In the genomic region with DNA sequence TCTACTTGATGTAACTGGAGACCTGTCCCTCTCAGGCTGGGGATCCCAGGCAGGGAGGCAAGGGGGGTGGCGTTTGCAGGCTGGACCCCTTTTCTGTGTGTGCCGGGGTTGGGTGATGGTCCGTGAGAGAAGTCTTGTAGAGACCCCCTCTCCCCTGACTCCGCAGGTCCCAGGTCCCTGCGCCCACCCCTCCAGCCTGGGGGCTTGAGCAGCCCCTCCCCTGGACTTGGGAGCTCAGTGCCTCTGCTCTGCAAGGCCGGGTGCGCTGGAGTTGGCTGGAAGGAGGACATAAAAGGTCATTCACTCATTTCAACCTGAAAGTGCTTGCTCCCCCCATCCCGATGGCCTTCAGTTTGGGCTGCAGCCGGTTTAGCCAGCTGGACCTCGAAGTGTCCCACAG, we compare ENCODE assay signal across 32 cellular contexts.
"Had no signal": no experiment of that assay in that cellular context is flagged by ENCODE, and none has a peak within 500 bp of the region (broad histone marks: within the 10 kb centered on the region; RNA-seq: fewer than 3 reads in every experiment).

No MANE protein-coding gene starts in this region.

- H3K27ac Mint-ChIP-seq: activated CD4-positive, alpha-beta T cell treated with anti-CD3 and anti-CD28 coated beads, Interleukin-2, amount 10 ng/mL, durations not matched to agents 24 days and 14 days; activated CD8-positive, alpha-beta T cell treated with anti-CD3 and anti-CD28 coated beads for 36 hours; activated naive CD8-positive, alpha-beta T cell treated with anti-CD3 and anti-CD28 coated beads for 36 hours; activated T-cell treated with anti-CD3 and anti-CD28 coated beads, Interleukin-2, amount 50 U/mL, for 72 hours; activated T-helper 17 cell treated with anti-CD3 and anti-CD28 coated beads, Interleukin-2, amount 50 U/mL, for 72 hours; T-helper 1 cell treated with Interleukin-12 subunit alpha and Interleukin-12 subunit beta and Interleukin-4 antibody, amounts not matched to agents 30 μg/mL and 1 μg/mL, for 36 hours; T-helper 2 cell treated with Interferon-gamma antibody and Interleukin-4, amounts not matched to agents 5 μg/mL and 100 μg/mL, for 36 hours had no signal

- H3K9me3 ChIP-seq: Peyer's patch, SJSA1, SK-N-SH had no signal

- H3K27ac ChIP-seq: brain microvascular endothelial cell, cardiac muscle cell, Peyer's patch, SJSA1 had no signal

- ATAC-seq: activated CD8-positive, alpha-beta T cell treated with anti-CD3 and anti-CD28 coated beads for 36 hours; activated T-cell treated with anti-CD3 and anti-CD28 coated beads, Interleukin-2, amount 50 U/mL, for 72 hours; activated T-helper 17 cell treated with anti-CD3 and anti-CD28 coated beads, Interleukin-2, amount 50 U/mL, for 72 hours; PC-3 had no signal

- H3K4me1 Mint-ChIP-seq: activated naive CD8-positive, alpha-beta T cell treated with anti-CD3 and anti-CD28 coated beads for 36 hours; activated T-helper 17 cell treated with anti-CD3 and anti-CD28 coated beads, Interleukin-2, amount 50 U/mL, for 72 hours had no signal

- H3K4me3 ChIP-seq: cardiac muscle cell, Peyer's patch, SJSA1 had no signal

- H3K9me3 Mint-ChIP-seq: activated CD4-positive, alpha-beta T cell treated with anti-CD3 and anti-CD28 coated beads, Interleukin-2, amount 10 ng/mL, durations not matched to agents 24 days and 14 days; activated CD8-positive, alpha-beta T cell treated with anti-CD3 and anti-CD28 coated beads for 36 hours; activated naive CD8-positive, alpha-beta T cell treated with anti-CD3 and anti-CD28 coated beads for 36 hours; activated T-cell treated with anti-CD3 and anti-CD28 coated beads, Interleukin-2, amount 50 U/mL, for 72 hours; activated T-helper 17 cell treated with anti-CD3 and anti-CD28 coated beads, Interleukin-2, amount 50 U/mL, for 72 hours; T-helper 1 cell treated with Interleukin-12 subunit alpha and Interleukin-12 subunit beta and Interleukin-4 antibody, amounts not matched to agents 30 μg/mL and 1 μg/mL, for 36 hours; T-helper 2 cell treated with Interferon-gamma antibody and Interleukin-4, amounts not matched to agents 5 μg/mL and 100 μg/mL, for 36 hours had no signal

- H3K27me3 ChIP-seq: brain microvascular endothelial cell, cardiac muscle cell, Peyer's patch, SJSA1 had no signal

- H3K36me3 ChIP-seq: cardiac muscle cell, Peyer's patch had no signal

- H3K4me3 Mint-ChIP-seq: activated CD4-positive, alpha-beta T cell treated with anti-CD3 and anti-CD28 coated beads, Interleukin-2, amount 10 ng/mL, durations not matched to agents 24 days and 14 days; activated CD8-positive, alpha-beta T cell treated with anti-CD3 and anti-CD28 coated beads for 36 hours; activated naive CD8-positive, alpha-beta T cell treated with anti-CD3 and anti-CD28 coated beads for 36 hours; activated T-cell treated with anti-CD3 and anti-CD28 coated beads, Interleukin-2, amount 50 U/mL, for 72 hours; activated T-helper 17 cell treated with anti-CD3 and anti-CD28 coated beads, Interleukin-2, amount 50 U/mL, for 72 hours; T-helper 1 cell treated with Interleukin-12 subunit alpha and Interleukin-12 subunit beta and Interleukin-4 antibody, amounts not matched to agents 30 μg/mL and 1 μg/mL, for 36 hours; T-helper 2 cell treated with Interferon-gamma antibody and Interleukin-4, amounts not matched to agents 5 μg/mL and 100 μg/mL, for 36 hours had no signal

- DNase-seq: activated CD4-positive, alpha-beta T cell treated with anti-CD3 and anti-CD28 coated beads, Interleukin-2, amount 10 ng/mL, durations not matched to agents 24 days and 14 days; activated CD4-positive, alpha-beta T cell treated with anti-CD3 and anti-CD28 coated beads, Interleukin-2, amount 50 U/mL, for 4 hours; activated CD8-positive, alpha-beta T cell treated with anti-CD3 and anti-CD28 coated beads for 36 hours; activated effector memory CD4-positive, alpha-beta T cell treated with anti-CD3 and anti-CD28 coated beads, Interleukin-2, amount 50 U/mL, for 16 hours; activated naive CD4-positive, alpha-beta T cell; activated naive CD4-positive, alpha-beta T cell treated with anti-CD3 and anti-CD28 coated beads, Interleukin-2, amount 50 U/mL, for 16 hours; activated naive CD8-positive, alpha-beta T cell treated with anti-CD3 and anti-CD28 coated beads for 36 hours; activated T-cell treated with anti-CD3 and anti-CD28 coated beads, Interleukin-2, amount 50 U/mL, for 1 hour; activated T-cell treated with anti-CD3 and anti-CD28 coated beads, Interleukin-2, amount 50 U/mL, for 72 hours; amniotic stem cell; aorta; brain microvascular endothelial cell; KG1; MM.1S; MV-4-11; NCI-H1092; NCI-H1436 treated with DMSO at 0.1 percent for 48 hours; NCI-H1694 treated with DMSO at 0.1 percent for 48 hours; NCI-H2029; NCI-H345; NCI-H524 treated with DMSO at 0.1 percent for 48 hours; NK-92 treated with Interleukin-12 subunit alpha and Interleukin-12 subunit beta, amount 100 ng/mL, for 24 hours; PC-3; Peyer's patch; RPMI8226; SHP77 treated with DMSO at 0.1 percent for 48 hours; SK-N-SH had no signal
